10 cellular contexts compared by ENCODE assay signal in genomic region chr4:1291996-1292702, GRCh38. TPM values are rescaled to one million over a fixed set of nuclear protein-coding genes. Genes with fewer than 3 reads are reported as not detected.
DNase-seq lines count a peak whose midpoint lies in the region; ATAC-seq lines count a peak whose summit lies in the region.
"Had no signal": no experiment of that assay in that cellular context is flagged by ENCODE, and none has a peak within 500 bp of the region (broad histone marks: within the 10 kb centered on the region; RNA-seq: fewer than 3 reads in every experiment).

No MANE protein-coding gene starts in this region.

- H3K79me2 ChIP-seq in Karpas-422 (ENCODE audit: low read length): peaks cover 67% of the 10 kb centered on the region

- no peak overlapping the region for H2AFZ ChIP-seq in Karpas-422 (ENCODE audit: low read length)
- no peak overlapping the region for H2AFZ ChIP-seq in neuron (ENCODE audit: low read depth, low read length)

- H3K4me3 ChIP-seq in CD8-positive, alpha-beta memory T cell (ENCODE audit: low read length): no peak overlapping the region
- no peak overlapping the region for H3K4me3 ChIP-seq in Karpas-422 (ENCODE audit: low read length)
- H3K4me3 ChIP-seq in neuron (ENCODE audit: low read length): peak overlapping the region; percentile 95

- H3K9me3 Mint-ChIP-seq in CD8-positive, alpha-beta memory T cell: no peaks in the 10 kb centered on the region
- H3K9me3 Mint-ChIP-seq in central memory CD8-positive, alpha-beta T cell: no peaks in the 10 kb centered on the region

- peak overlapping the region; percentile 97; the same call in 1 of the 2 replicates for H3K9ac ChIP-seq in Karpas-422 (ENCODE audit: low read length)

- H3K27me3 Mint-ChIP-seq in CD8-positive, alpha-beta memory T cell: no peaks in the 10 kb centered on the region
- H3K27me3 Mint-ChIP-seq in central memory CD8-positive, alpha-beta T cell: no peaks in the 10 kb centered on the region

- H3K4me1 Mint-ChIP-seq in CD8-positive, alpha-beta memory T cell: peaks cover 40 to 65% (median 57%) of the 10 kb centered on the region in 3 donors
- H3K4me1 Mint-ChIP-seq in central memory CD8-positive, alpha-beta T cell: peaks cover 51% of the 10 kb centered on the region

- no peaks in the 10 kb centered on the region for H3K36me3 ChIP-seq in CD8-positive, alpha-beta memory T cell (ENCODE audit: insufficient read depth, low read length)
- no peaks in the 10 kb centered on the region for H3K36me3 ChIP-seq in Karpas-422 (ENCODE audit: insufficient read depth, low read length)
- peaks cover 6% of the 10 kb centered on the region for H3K36me3 ChIP-seq in neuron (ENCODE audit: insufficient read depth, low read length)

- no peaks in the 10 kb centered on the region for H3K27me3 ChIP-seq in CD8-positive, alpha-beta memory T cell (ENCODE audit: insufficient read depth, low read length, poor library complexity, severe bottlenecking)
- H3K27me3 ChIP-seq in Karpas-422 (ENCODE audit: low read length): no peaks in the 10 kb centered on the region
- H3K27me3 ChIP-seq in neuron (ENCODE audit: insufficient read depth, low read length): no peaks in the 10 kb centered on the region

- peak overlapping the region; percentile 14 to 98 (median 94) for H3K27ac Mint-ChIP-seq in CD8-positive, alpha-beta memory T cell
- peak overlapping the region; percentile 85 for H3K27ac Mint-ChIP-seq in central memory CD8-positive, alpha-beta T cell (ENCODE audit: low read depth)

- H3K4me1 ChIP-seq in CD8-positive, alpha-beta memory T cell (ENCODE audit: insufficient read depth, low read length): peaks cover 45% of the 10 kb centered on the region
- H3K4me1 ChIP-seq in Karpas-422 (ENCODE audit: low read length) (peaks cover 43% of the 10 kb centered on the region), neuron (ENCODE audit: insufficient read depth, low read length) (peaks cover 28% of the 10 kb centered on the region)

- no peak overlapping the region for H3K27ac ChIP-seq in CD8-positive, alpha-beta memory T cell (ENCODE audit: low read depth, low read length)
- H3K27ac ChIP-seq in Karpas-422 (ENCODE audit: low read length): no peak overlapping the region

- CTCF ChIA-PET in CD8-positive, alpha-beta memory T cell (lab: Charles Lee): no interaction called here

- H3K9me3 ChIP-seq in CD8-positive, alpha-beta memory T cell (ENCODE audit: low read length): no peaks in the 10 kb centered on the region
- H3K9me3 ChIP-seq in Karpas-422 (ENCODE audit: low read length) (no peaks in the 10 kb centered on the region), neuron (ENCODE audit: low read length) (no peaks in the 10 kb centered on the region)

- H4K20me1 ChIP-seq in Karpas-422 (ENCODE audit: insufficient read depth, low read depth, low read length): peaks cover 44% of the 10 kb centered on the region

- H3K36me3 Mint-ChIP-seq in CD8-positive, alpha-beta memory T cell: peaks cover 0 to 24% (median 0%) of the 10 kb centered on the region in 3 donors
- H3K36me3 Mint-ChIP-seq in central memory CD8-positive, alpha-beta T cell (ENCODE audit: insufficient read depth): peaks cover 12% of the 10 kb centered on the region

- ATAC-seq in central memory CD8-positive, alpha-beta T cell (replicated peaks; ENCODE audit: extremely low read depth, poor library complexity, severe bottlenecking): no peak

- H3K9me2 ChIP-seq in Karpas-422 (replicated peaks; ENCODE audit: insufficient read depth, low read length): no peaks in the 10 kb centered on the region

- peak overlapping the region; percentile 89 to 99 (median 92) for H3K4me3 Mint-ChIP-seq in CD8-positive, alpha-beta memory T cell
- peak overlapping the region; percentile 87 for H3K4me3 Mint-ChIP-seq in central memory CD8-positive, alpha-beta T cell

- no peak for DNase-seq in CD8-positive, alpha-beta memory T cell
- no peak for DNase-seq in Karpas-422
- DNase-seq in central memory CD8-positive, alpha-beta T cell (ENCODE audit: low spot score in 2 of 2): no peak
- no peak for DNase-seq in NCI-H1048 (lab: John Stamatoyannopoulos, UW)
- no peak for DNase-seq in NAMALWA (ENCODE audit: low spot score)
- DNase-seq in NCI-H187 treated with DMSO at 0.1 percent for 48 hours (lab: John Stamatoyannopoulos, UW): no peak
- no peak for DNase-seq in stimulated activated CD4-positive, alpha-beta T cell treated with anti-CD3 and anti-CD28 coated beads, Interleukin-4, amount 100 ng/mL, for 1 hour
- DNase-seq: anterior cingulate cortex, EL had no signal

- H3K4me2 ChIP-seq in Karpas-422 (ENCODE audit: low read depth, low read length, poor library complexity, severe bottlenecking): peak overlapping the region; percentile 88

- POLR2A ChIA-PET in CD8-positive, alpha-beta memory T cell (lab: Charles Lee): no interaction called here

RNA-seq across cellular contexts. Expression of gene MAEA, which starts 2.5 kb away (rescaled TPM):
- 10 to 100 TPM; 59.4 to 63.8 TPM for total RNA-seq in CD8-positive, alpha-beta memory T cell
- polyA plus RNA-seq in CD8-positive, alpha-beta memory T cell: 75.3 TPM
- 31.3 and 54.0 TPM in 2 replicates for total RNA-seq in Karpas-422 (2014; rRNA removed; shearing (Covaris generic); ENCODE audit: low replicate concordance)

RNA-seq across cellular contexts. Expression of gene CTBP1, which starts 43.2 kb away (rescaled TPM):
- 100 to 1,000 TPM; 139 to 149 TPM for total RNA-seq in CD8-positive, alpha-beta memory T cell
- 88.1 TPM for polyA plus RNA-seq in CD8-positive, alpha-beta memory T cell
- 86.9 and 184 TPM in 2 replicates for total RNA-seq in Karpas-422 (2014; rRNA removed; shearing (Covaris generic); ENCODE audit: low replicate concordance)

RNA-seq across cellular contexts. Expression of gene UVSSA, which starts 54.9 kb away (rescaled TPM):
- total RNA-seq in CD8-positive, alpha-beta memory T cell: 10 to 100 TPM; 16.8 to 19.0 TPM
- 6.9 TPM for polyA plus RNA-seq in CD8-positive, alpha-beta memory T cell
- 12.4 and 16.2 TPM in 2 replicates for total RNA-seq in Karpas-422 (2014; rRNA removed; shearing (Covaris generic); ENCODE audit: low replicate concordance)
